Comparison of ENCODE assay signal across 30 cellular contexts in the genomic region with DNA sequence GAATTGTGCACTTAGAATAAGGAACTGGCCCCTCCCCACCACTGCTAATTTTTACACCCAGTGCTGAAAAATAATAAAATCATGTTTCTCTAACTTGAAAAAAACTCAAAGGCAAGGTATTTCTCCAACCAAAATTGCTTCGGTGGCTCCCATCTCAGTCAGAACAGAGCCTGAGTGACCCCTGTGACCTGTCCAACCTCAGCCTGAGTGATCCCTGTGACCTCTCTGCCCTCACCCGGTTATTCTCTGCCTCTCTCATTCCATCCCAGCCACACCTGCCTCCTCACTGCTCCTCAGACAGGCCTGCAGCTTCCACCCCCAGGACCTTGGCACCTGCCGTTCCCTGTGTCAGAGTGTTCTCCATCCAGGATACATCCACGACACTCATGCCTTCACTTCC. TPM values are rescaled to one million over a fixed set of nuclear protein-coding genes. Genes with fewer than 3 reads are reported as not detected.
"Had no signal": no experiment of that assay in that cellular context is flagged by ENCODE, and none has a peak within 500 bp of the region (broad histone marks: within the 10 kb centered on the region; RNA-seq: fewer than 3 reads in every experiment).

No MANE protein-coding gene starts in this region.

- DNase-seq: activated B cell treated with CpG ODN at 0.5 μM for 24 hours; activated CD4-positive, alpha-beta T cell treated with anti-CD3 and anti-CD28 coated beads for 48 hours; activated CD4-positive, alpha-beta T cell treated with anti-CD3 and anti-CD28 coated beads, Interleukin-2, amount 50 U/mL, for 1 hour; activated CD4-positive, alpha-beta T cell treated with anti-CD3 and anti-CD28 coated beads, Interleukin-2, amount 50 U/mL, for 48 hours; activated CD8-positive, alpha-beta memory T cell treated with anti-CD3 and anti-CD28 coated beads for 24 hours; activated CD8-positive, alpha-beta T cell treated with anti-CD3 and anti-CD28 coated beads for 36 hours; activated gamma-delta T cell; activated naive CD4-positive, alpha-beta T cell treated with anti-CD3 and anti-CD28 coated beads, Interleukin-2, amount 50 U/mL, for 16 hours; activated naive CD4-positive, alpha-beta T cell treated with Interleukin-2 at 50 U/mL for 16 hours; activated T-cell treated with anti-CD3 and anti-CD28 coated beads, Interleukin-2, amount 50 U/mL, for 48 hours; amniotic stem cell; anterior cingulate cortex; body of pancreas; cortex of kidney; effector CD8-positive, alpha-beta T cell; esophagus squamous epithelium; foreskin melanocyte; head of caudate nucleus; T-helper 1 cell; T-helper 17 cell; T1000; WERI-Rb-1 had no signal

- H3K27me3 ChIP-seq: body of pancreas had no signal

- H3K4me3 Mint-ChIP-seq: activated B cell treated with CpG ODN at 0.5 μM for 24 hours; activated CD8-positive, alpha-beta T cell treated with anti-CD3 and anti-CD28 coated beads for 36 hours; activated naive CD8-positive, alpha-beta T cell; T-helper 2 cell treated with Interferon-gamma antibody and Interleukin-4, amounts not matched to agents 5 μg/mL and 100 μg/mL, for 36 hours had no signal

- H3K27ac ChIP-seq: body of pancreas, epithelial cell of prostate, esophagus squamous epithelium, gastroesophageal sphincter, WERI-Rb-1 had no signal

- H3K9me3 Mint-ChIP-seq: activated CD8-positive, alpha-beta T cell treated with anti-CD3 and anti-CD28 coated beads for 36 hours; T-helper 2 cell treated with Interferon-gamma antibody and Interleukin-4, amounts not matched to agents 5 μg/mL and 100 μg/mL, for 36 hours had no signal

- H3K4me3 ChIP-seq: body of pancreas, esophagus squamous epithelium, gastroesophageal sphincter had no signal

- H3K9me3 ChIP-seq: body of pancreas, esophagus squamous epithelium, gastroesophageal sphincter had no signal

- H3K36me3 ChIP-seq: esophagus squamous epithelium, gastroesophageal sphincter, WERI-Rb-1 had no signal

- H3K27ac Mint-ChIP-seq: activated B cell treated with CpG ODN at 0.5 μM for 24 hours; activated CD8-positive, alpha-beta T cell treated with anti-CD3 and anti-CD28 coated beads for 36 hours; activated naive CD8-positive, alpha-beta T cell; T-helper 17 cell; T-helper 2 cell treated with Interferon-gamma antibody and Interleukin-4, amounts not matched to agents 5 μg/mL and 100 μg/mL, for 36 hours had no signal

RNA-seq across cellular contexts. Expression of a gene that starts 5.1 kb away (rescaled TPM):
- total RNA-seq: activated B cell treated with CpG ODN at 0.5 μM for 24 hours; activated CD8-positive, alpha-beta T cell treated with anti-CD3 and anti-CD28 coated beads for 36 hours; endothelial cell of umbilical vein; fibroblast of lung; fibroblast of villous mesenchyme; T-helper 17 cell had no signal
- polyA plus RNA-seq: endothelial cell of umbilical vein, fibroblast of lung had no signal

RNA-seq across cellular contexts. Expression of a gene that starts 53.8 kb away (rescaled TPM):
- total RNA-seq: activated CD8-positive, alpha-beta T cell treated with anti-CD3 and anti-CD28 coated beads for 36 hours; body of pancreas; endothelial cell of umbilical vein; esophagus squamous epithelium; fibroblast of lung; fibroblast of villous mesenchyme; gastroesophageal sphincter; glomerular endothelial cell had no signal
- polyA plus RNA-seq: fibroblast of lung had no signal
